ENCODE assay signal across 9 cellular contexts in genomic region chr19:51702103-51702753, GRCh38. TPM values are rescaled to one million over a fixed set of nuclear protein-coding genes. Genes with fewer than 3 reads are reported as not detected.
DNase-seq lines count a peak whose midpoint lies in the region; ATAC-seq and TF ChIP-seq lines count a peak whose summit lies in the region.
"Had no signal": no experiment of that assay in that cellular context is flagged by ENCODE, and none has a peak within 500 bp of the region (broad histone marks: within the 10 kb centered on the region; RNA-seq: fewer than 3 reads in every experiment).

No MANE protein-coding gene starts in this region.

- intact Hi-C loops in head of caudate nucleus (cut with DNase I), result no loop called here

- H3K79me2 ChIP-seq in parathyroid adenoma, result no peaks in the 10 kb centered on the region

- no peak overlapping the region for H2AFZ ChIP-seq in parathyroid adenoma

- H3K27me3 ChIP-seq in parathyroid adenoma (ENCODE audit: control insufficient read depth, insufficient read depth, low read length), result no peaks in the 10 kb centered on the region

- no peak overlapping the region for H3K9ac ChIP-seq in parathyroid adenoma

- TF ChIP-seq CTCF in parathyroid adenoma (IDR thresholded peaks at IDR 0.05), result no peak

- H3K9me3 ChIP-seq in parathyroid adenoma (ENCODE audit: control insufficient read depth, low read length), result no peaks in the 10 kb centered on the region

- peak; percentile 18 for DNase-seq in activated CD4-positive, CD25-positive, alpha-beta regulatory T cell treated with anti-CD3 and anti-CD28 coated beads, Interleukin-2, amount 50 U/mL, for 16 hours (ENCODE audit: low read depth, low spot score)
- peak; percentile 54 for DNase-seq in activated naive CD4-positive, alpha-beta T cell treated with anti-CD3 and anti-CD28 coated beads, Interleukin-2, amount 50 U/mL, for 16 hours
- DNase-seq in head of caudate nucleus, result peak; percentile 55 to 89 (median 72)
- DNase-seq in H4 (ENCODE audit: low spot score), result no peak

- H3K4me3 ChIP-seq in parathyroid adenoma (ENCODE audit: low read depth, low read length), result peak overlapping the region; percentile 81

- H3K4me2 ChIP-seq in parathyroid adenoma (ENCODE audit: low read length), result peak overlapping the region; percentile 83

- no peak for ATAC-seq in activated CD4-positive, CD25-positive, alpha-beta regulatory T cell treated with anti-CD3 and anti-CD28 coated beads, Interleukin-2, amount 50 U/mL, for 24 hours
- ATAC-seq in GM21723 (IDR thresholded peaks at IDR 0.05; ENCODE audit: unreplicated experiment) (no peak), GM18517 (IDR thresholded peaks at IDR 0.05; ENCODE audit: unreplicated experiment) (no peak)

- no peaks in the 10 kb centered on the region for H3K36me3 ChIP-seq in parathyroid adenoma (ENCODE audit: control insufficient read depth, insufficient read depth, low read length)

- peaks cover 3% of the 10 kb centered on the region for H3K4me1 ChIP-seq in parathyroid adenoma

- H3K27ac ChIP-seq in parathyroid adenoma, result no peak overlapping the region

RNA-seq across cellular contexts. Expression of gene SPACA6, which starts 9.1 kb away (rescaled TPM):
- 4.2 and 8.2 TPM in 2 replicates for total RNA-seq in H4 (2014; rRNA removed; shearing (Covaris generic))

RNA-seq across cellular contexts. Expression of gene HAS1, which starts 21.6 kb away (rescaled TPM):
- not detected in 2 replicates for total RNA-seq in H4 (2014; rRNA removed; shearing (Covaris generic))
- total RNA-seq: SK-MEL-5 had no signal

RNA-seq across cellular contexts. Expression of gene FPR1, which starts 49.5 kb away (rescaled TPM):
- 2.5 and 3.0 TPM in 2 replicates for total RNA-seq in H4 (2014; rRNA removed; shearing (Covaris generic))
- total RNA-seq: SK-MEL-5 had no signal

RNA-seq across cellular contexts. Expression of gene SIGLEC14, which starts 55.6 kb away (rescaled TPM):
- not detected in 2 replicates for total RNA-seq in H4 (2014; rRNA removed; shearing (Covaris generic))
- total RNA-seq: SK-MEL-5 had no signal

RNA-seq across cellular contexts. Expression of gene FPR2, which starts 58.8 kb away (rescaled TPM):
- total RNA-seq in H4 (2014; rRNA removed; shearing (Covaris generic)), result 0.23 TPM in 1 of 2 replicates, not detected in the other
- total RNA-seq: SK-MEL-5 had no signal
